Comparison of ENCODE assay signal across 1 cellular context in genomic region chr9:124697326-124698200, GRCh38.
TF ChIP-seq lines count a peak whose summit lies in the region.

No MANE protein-coding gene starts in this region.

TF ChIP-seq in HepG2, 621 proteins besides CTCF, POLR2A, EP300 and RAD21 (continued from another document):
- TF ChIP-seq, protein P1, sequence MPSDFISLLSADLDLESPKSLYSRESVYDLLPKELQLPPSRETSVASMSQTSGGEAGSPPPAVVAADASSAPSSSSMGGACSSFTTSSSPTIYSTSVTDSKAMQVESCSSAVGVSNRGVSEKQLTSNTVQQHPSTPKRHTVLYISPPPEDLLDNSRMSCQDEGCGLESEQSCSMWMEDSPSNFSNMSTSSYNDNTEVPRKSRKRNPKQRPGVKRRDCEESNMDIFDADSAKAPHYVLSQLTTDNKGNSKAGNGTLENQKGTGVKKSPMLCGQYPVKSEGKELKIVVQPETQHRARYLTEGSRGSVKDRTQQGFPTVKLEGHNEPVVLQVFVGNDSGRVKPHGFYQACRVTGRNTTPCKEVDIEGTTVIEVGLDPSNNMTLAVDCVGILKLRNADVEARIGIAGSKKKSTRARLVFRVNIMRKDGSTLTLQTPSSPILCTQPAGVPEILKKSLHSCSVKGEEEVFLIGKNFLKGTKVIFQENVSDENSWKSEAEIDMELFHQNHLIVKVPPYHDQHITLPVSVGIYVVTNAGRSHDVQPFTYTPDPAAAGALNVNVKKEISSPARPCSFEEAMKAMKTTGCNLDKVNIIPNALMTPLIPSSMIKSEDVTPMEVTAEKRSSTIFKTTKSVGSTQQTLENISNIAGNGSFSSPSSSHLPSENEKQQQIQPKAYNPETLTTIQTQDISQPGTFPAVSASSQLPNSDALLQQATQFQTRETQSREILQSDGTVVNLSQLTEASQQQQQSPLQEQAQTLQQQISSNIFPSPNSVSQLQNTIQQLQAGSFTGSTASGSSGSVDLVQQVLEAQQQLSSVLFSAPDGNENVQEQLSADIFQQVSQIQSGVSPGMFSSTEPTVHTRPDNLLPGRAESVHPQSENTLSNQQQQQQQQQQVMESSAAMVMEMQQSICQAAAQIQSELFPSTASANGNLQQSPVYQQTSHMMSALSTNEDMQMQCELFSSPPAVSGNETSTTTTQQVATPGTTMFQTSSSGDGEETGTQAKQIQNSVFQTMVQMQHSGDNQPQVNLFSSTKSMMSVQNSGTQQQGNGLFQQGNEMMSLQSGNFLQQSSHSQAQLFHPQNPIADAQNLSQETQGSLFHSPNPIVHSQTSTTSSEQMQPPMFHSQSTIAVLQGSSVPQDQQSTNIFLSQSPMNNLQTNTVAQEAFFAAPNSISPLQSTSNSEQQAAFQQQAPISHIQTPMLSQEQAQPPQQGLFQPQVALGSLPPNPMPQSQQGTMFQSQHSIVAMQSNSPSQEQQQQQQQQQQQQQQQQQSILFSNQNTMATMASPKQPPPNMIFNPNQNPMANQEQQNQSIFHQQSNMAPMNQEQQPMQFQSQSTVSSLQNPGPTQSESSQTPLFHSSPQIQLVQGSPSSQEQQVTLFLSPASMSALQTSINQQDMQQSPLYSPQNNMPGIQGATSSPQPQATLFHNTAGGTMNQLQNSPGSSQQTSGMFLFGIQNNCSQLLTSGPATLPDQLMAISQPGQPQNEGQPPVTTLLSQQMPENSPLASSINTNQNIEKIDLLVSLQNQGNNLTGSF (CRISPR knock-in tag; IDR thresholded peaks at IDR 0.05) = no peak
- TF ChIP-seq ZNF746 (CRISPR knock-in tag; IDR thresholded peaks at IDR 0.05) (no peak), PITX1 (CRISPR knock-in tag; IDR thresholded peaks at IDR 0.05) (no peak), FIP1L1 (IDR thresholded peaks at IDR 0.05; ENCODE audit: borderline replicate concordance, insufficient read depth, low read depth, low read length) (no peak), PAX8 (CRISPR knock-in tag; IDR thresholded peaks at IDR 0.05; ENCODE audit: borderline replicate concordance) (no peak), ZSCAN20 (CRISPR knock-in tag; IDR thresholded peaks at IDR 0.05; ENCODE audit: borderline replicate concordance) (no peak), THYN1 (CRISPR knock-in tag; IDR thresholded peaks at IDR 0.05; ENCODE audit: borderline replicate concordance, low read depth) (no peak)
- TF ChIP-seq, protein P2, sequence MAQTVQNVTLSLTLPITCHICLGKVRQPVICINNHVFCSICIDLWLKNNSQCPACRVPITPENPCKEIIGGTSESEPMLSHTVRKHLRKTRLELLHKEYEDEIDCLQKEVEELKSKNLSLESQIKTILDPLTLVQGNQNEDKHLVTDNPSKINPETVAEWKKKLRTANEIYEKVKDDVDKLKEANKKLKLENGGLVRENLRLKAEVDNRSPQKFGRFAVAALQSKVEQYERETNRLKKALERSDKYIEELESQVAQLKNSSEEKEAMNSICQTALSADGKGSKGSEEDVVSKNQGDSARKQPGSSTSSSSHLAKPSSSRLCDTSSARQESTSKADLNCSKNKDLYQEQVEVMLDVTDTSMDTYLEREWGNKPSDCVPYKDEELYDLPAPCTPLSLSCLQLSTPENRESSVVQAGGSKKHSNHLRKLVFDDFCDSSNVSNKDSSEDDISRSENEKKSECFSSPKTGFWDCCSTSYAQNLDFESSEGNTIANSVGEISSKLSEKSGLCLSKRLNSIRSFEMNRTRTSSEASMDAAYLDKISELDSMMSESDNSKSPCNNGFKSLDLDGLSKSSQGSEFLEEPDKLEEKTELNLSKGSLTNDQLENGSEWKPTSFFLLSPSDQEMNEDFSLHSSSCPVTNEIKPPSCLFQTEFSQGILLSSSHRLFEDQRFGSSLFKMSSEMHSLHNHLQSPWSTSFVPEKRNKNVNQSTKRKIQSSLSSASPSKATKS (CRISPR knock-in tag; IDR thresholded peaks at IDR 0.05) = no peak
TF ChIP-seq in HepG2: peak in this region for 0.
